Comparison of ENCODE assay signal across 11 cellular contexts in the genomic region with DNA sequence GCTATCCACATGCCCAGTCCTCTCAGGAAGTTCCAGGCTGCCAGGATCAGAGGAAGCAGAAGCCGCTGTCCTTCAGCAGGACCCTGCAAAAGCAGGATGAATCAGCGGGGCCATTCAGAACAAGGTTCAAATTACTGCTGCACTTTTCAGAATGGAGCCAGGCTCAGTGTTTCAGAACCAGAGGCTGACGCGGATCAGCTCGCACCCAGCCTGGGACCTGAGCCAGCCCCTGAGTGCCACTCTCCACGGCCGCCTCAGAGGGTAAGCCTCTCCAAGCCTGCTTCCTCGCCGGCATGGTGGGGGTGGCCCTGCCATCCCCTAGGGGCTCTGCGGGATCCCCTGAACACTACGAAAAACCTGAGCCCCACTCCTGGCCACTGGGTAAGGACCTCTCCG. TPM values are rescaled to one million over a fixed set of nuclear protein-coding genes. Genes with fewer than 3 reads are reported as not detected.
DNase-seq lines count a peak whose midpoint lies in the region; ATAC-seq and TF ChIP-seq lines count a peak whose summit lies in the region.
"Had no signal": no experiment of that assay in that cellular context is flagged by ENCODE, and none has a peak within 500 bp of the region (broad histone marks: within the 10 kb centered on the region; RNA-seq: fewer than 3 reads in every experiment).

No MANE protein-coding gene starts in this region.

- H3K27ac ChIP-seq in right atrium auricular region, result peak overlapping the region; percentile 43 to 74

- no peaks in the 10 kb centered on the region for H3K9me3 Mint-ChIP-seq in stimulated activated effector memory CD8-positive, alpha-beta T cell treated with anti-CD3 and anti-CD28 coated beads, Interleukin-12 subunit alpha, Interleukin-12 subunit beta, amount 100 ng/mL, for 72 hours
- H3K9me3 Mint-ChIP-seq: activated B cell treated with CpG ODN at 0.5 μM for 24 hours, nephron had no signal

- no peak overlapping the region for H3K9ac ChIP-seq in adipocyte (ENCODE audit: low read length)

- no peak for TF ChIP-seq CTCF in right atrium auricular region (IDR thresholded peaks at IDR 0.05)

- H3K27ac Mint-ChIP-seq in stimulated activated effector memory CD8-positive, alpha-beta T cell treated with anti-CD3 and anti-CD28 coated beads, Interleukin-12 subunit alpha, Interleukin-12 subunit beta, amount 100 ng/mL, for 72 hours, result peak overlapping the region; percentile 93

- DNase-seq in HCEC 1CT, result peak; percentile 85
- peak; percentile 87 for DNase-seq in adipocyte (ENCODE audit: low read depth)
- DNase-seq in right atrium auricular region (ENCODE audit: low spot score), result peak; percentile 59
- no peak for DNase-seq in stimulated activated effector memory CD8-positive, alpha-beta T cell treated with anti-CD3 and anti-CD28 coated beads, Interleukin-12 subunit alpha, Interleukin-12 subunit beta, amount 100 ng/mL, for 72 hours (ENCODE audit: low spot score in 2 of 2)
- no peak for DNase-seq in NOMO-1 treated with dmso at 0.1 percent for 144 hours (lab: John Stamatoyannopoulos, UW; ENCODE audit: unreplicated experiment)
- no peak for DNase-seq in NCI-H2081 (lab: John Stamatoyannopoulos, UW)
- DNase-seq in activated naive CD4-positive, alpha-beta T cell treated with anti-CD3 and anti-CD28 coated beads, Interleukin-2, amount 50 U/mL, for 16 hours, result no peak
- DNase-seq: activated B cell treated with CpG ODN at 0.5 μM for 24 hours; stimulated activated CD8-positive, alpha-beta memory T cell treated with anti-CD3 and anti-CD28 coated beads, Interleukin-4, amount 100 ng/mL, for 48 hours had no signal

- H3K36me3 Mint-ChIP-seq in stimulated activated effector memory CD8-positive, alpha-beta T cell treated with anti-CD3 and anti-CD28 coated beads, Interleukin-12 subunit alpha, Interleukin-12 subunit beta, amount 100 ng/mL, for 72 hours, result peaks cover 33% of the 10 kb centered on the region

- H3K27me3 ChIP-seq in adipocyte (replicated peaks; ENCODE audit: control insufficient read depth, insufficient read depth, low read length) (no peaks in the 10 kb centered on the region), right atrium auricular region (no peaks in the 10 kb centered on the region)

- peaks cover 73% of the 10 kb centered on the region for H3K4me1 Mint-ChIP-seq in stimulated activated effector memory CD8-positive, alpha-beta T cell treated with anti-CD3 and anti-CD28 coated beads, Interleukin-12 subunit alpha, Interleukin-12 subunit beta, amount 100 ng/mL, for 72 hours

- no peaks in the 10 kb centered on the region for H3K9me3 ChIP-seq in adipocyte (ENCODE audit: control insufficient read depth, low read length)
- no peaks in the 10 kb centered on the region for H3K9me3 ChIP-seq in right atrium auricular region

- peaks cover 28% of the 10 kb centered on the region for H3K4me1 ChIP-seq in adipocyte (ENCODE audit: control insufficient read depth, insufficient read depth, low read length)
- H3K4me1 ChIP-seq in right atrium auricular region, result peaks cover 0 to 41% of the 10 kb centered on the region in 2 donors

- no peak for ATAC-seq in stimulated activated effector memory CD8-positive, alpha-beta T cell treated with anti-CD3 and anti-CD28 coated beads, Interleukin-12 subunit alpha, Interleukin-12 subunit beta, amount 100 ng/mL, for 72 hours
- no peak for ATAC-seq in HG03439 (IDR thresholded peaks at IDR 0.05; ENCODE audit: unreplicated experiment)

- H3K4me3 Mint-ChIP-seq in stimulated activated effector memory CD8-positive, alpha-beta T cell treated with anti-CD3 and anti-CD28 coated beads, Interleukin-12 subunit alpha, Interleukin-12 subunit beta, amount 100 ng/mL, for 72 hours, result peak overlapping the region; percentile 82
- H3K4me3 Mint-ChIP-seq: activated B cell treated with CpG ODN at 0.5 μM for 24 hours, nephron had no signal

- H3K36me3 ChIP-seq in adipocyte (ENCODE audit: control insufficient read depth, insufficient read depth, low read length, severe bottlenecking) (no peaks in the 10 kb centered on the region), right atrium auricular region (no peaks in the 10 kb centered on the region)

- H3K4me3 ChIP-seq in adipocyte (ENCODE audit: low read length) (no peak overlapping the region), right atrium auricular region (no peak overlapping the region)

RNA-seq across cellular contexts. Expression of gene RASA3, which starts 24.7 kb away (rescaled TPM):
- total RNA-seq in right atrium auricular region, result 10 to 100 TPM; 10.2 to 13.2 TPM

Comparison
In these comparisons a context has a peak if more than half of its experiments do, and no peak if none do; other contexts are left out.
1. DNase-seq: peak in HCEC 1CT (single experiment), adipocyte (single experiment) and right atrium auricular region (single experiment); none in stimulated activated effector memory CD8-positive, alpha-beta T cell treated with anti-CD3 and anti-CD28 coated beads, Interleukin-12 subunit alpha, Interleukin-12 subunit beta, amount 100 ng/mL, for 72 hours (0 of 2), NOMO-1 treated with dmso at 0.1 percent for 144 hours (single experiment), NCI-H2081 (0 of 2) and activated naive CD4-positive, alpha-beta T cell treated with anti-CD3 and anti-CD28 coated beads, Interleukin-2, amount 50 U/mL, for 16 hours (single experiment).